In genomic region chr3:135038191-135038590, GRCh38 we compare ENCODE assay signal across 20 cellular contexts.
"Had no signal": no experiment of that assay in that cellular context is flagged by ENCODE, and none has a peak within 500 bp of the region (broad histone marks: within the 10 kb centered on the region; RNA-seq: fewer than 3 reads in every experiment).

No MANE protein-coding gene starts in this region.

- H3K9ac ChIP-seq: SK-N-SH had no signal

- DNase-seq: KBM-7, MV-4-11, NCI-H1048, NCI-H1105, NCI-H1417, NCI-H1436 treated with DMSO at 0.1 percent for 48 hours, NCI-H1694, NCI-H187 treated with DMSO at 0.1 percent for 48 hours, NCI-H2029 treated with DMSO at 0.1 percent for 48 hours, NCI-H2107, NCI-H226, NCI-H446, NCI-H510A, NCI-H524 treated with DMSO at 0.1 percent for 48 hours, NCI-H69, NCI-H774, Right ventricle myocardium superior, RPMI8226, SK-N-SH, SW 1271 had no signal

- H3K4me2 ChIP-seq: SK-N-SH had no signal

- H3K9me3 ChIP-seq: SK-N-SH had no signal
